ENCODE assay signal across 8 cellular contexts in the genomic region with DNA sequence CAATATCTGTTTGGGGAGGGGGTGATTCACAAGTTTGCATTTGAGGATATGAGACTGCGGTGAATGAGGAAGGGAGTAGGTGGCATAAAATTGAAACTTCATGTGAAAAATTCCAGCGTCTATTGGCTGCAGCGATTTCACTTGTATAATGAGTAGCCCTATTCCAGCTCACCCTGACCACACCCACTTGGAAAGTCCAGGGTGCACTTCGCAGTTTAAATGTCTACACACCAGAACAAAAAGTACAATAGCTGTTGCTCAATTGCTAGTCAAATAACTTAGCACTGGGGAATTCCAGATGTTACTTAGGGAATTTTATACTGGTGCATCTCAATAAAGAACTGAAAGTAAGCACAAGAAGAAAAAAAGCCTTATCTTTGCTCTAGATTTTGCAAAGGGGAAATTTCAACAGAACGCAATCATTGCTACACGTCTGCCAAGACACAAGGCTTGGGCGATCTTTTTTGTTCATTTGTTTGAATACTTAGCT. TPM values are rescaled to one million over a fixed set of nuclear protein-coding genes. Genes with fewer than 3 reads are reported as not detected.
A peak's percentile ranks its signal among the peaks of the same experiment; 100 is the strongest.
DNase-seq lines count a peak whose midpoint lies in the region; ATAC-seq and TF ChIP-seq lines count a peak whose summit lies in the region.

No MANE protein-coding gene starts in this region.

- peaks cover 86% of the 10 kb centered on the region for H3K36me3 Mint-ChIP-seq in activated T-cell treated with anti-CD3 and anti-CD28 coated beads, Interleukin-2, amount 50 U/mL, for 4 hours (ENCODE audit: insufficient read depth)

- ATAC-seq in GM19467 (IDR thresholded peaks at IDR 0.05; ENCODE audit: unreplicated experiment) (peak; percentile 33), heart right ventricle (peak; percentile 81 to 94 (median 86))
- ATAC-seq in activated T-cell treated with anti-CD3 and anti-CD28 coated beads, Interleukin-2, amount 50 U/mL, for 4 hours, result peak; percentile 67 to 72

- WGBS in heart right ventricle, 2 donors, result 30 to 53% methylated on average over 7 of the region's 7 CpGs

- no peaks in the 10 kb centered on the region for H3K9me3 Mint-ChIP-seq in activated T-cell treated with anti-CD3 and anti-CD28 coated beads, Interleukin-2, amount 50 U/mL, for 4 hours

- no peaks in the 10 kb centered on the region for H3K9me3 ChIP-seq in heart right ventricle

- peak overlapping the region; percentile 92 for H3K4me3 Mint-ChIP-seq in activated T-cell treated with anti-CD3 and anti-CD28 coated beads, Interleukin-2, amount 50 U/mL, for 4 hours

- peak overlapping the region in 7 of 10 donors; percentile 7 to 83 (median 44) for H3K27ac ChIP-seq in heart right ventricle

- peak; percentile 93 for DNase-seq in AG09309 (ENCODE audit: low read depth)
- DNase-seq in M059J (ENCODE audit: low read depth), result peak; percentile 40
- DNase-seq in activated T-cell treated with anti-CD3 and anti-CD28 coated beads, Interleukin-2, amount 50 U/mL, for 4 hours, result peak; percentile 75
- peak in 1 of 2 donors; percentile 65 for DNase-seq in heart right ventricle
- peak; percentile 83 for DNase-seq in stimulated activated CD4-positive, alpha-beta T cell treated with anti-CD3 and anti-CD28 coated beads, Interleukin-2, amount 100 ng/mL, for 4 hours (ENCODE audit: low read depth)
- no peak for DNase-seq in NCI-H1417 treated with DMSO at 0.1 percent for 48 hours (lab: John Stamatoyannopoulos, UW)
- no peak for DNase-seq in DMS53 treated with DMSO at 0.1 percent for 48 hours (lab: John Stamatoyannopoulos, UW; ENCODE audit: unreplicated experiment)

- TF ChIP-seq CTCF in AG09309 (IDR thresholded peaks at IDR 0.05; ENCODE audit: control insufficient read depth, insufficient read depth, low read depth, low read length, missing control alignments) (no peak), heart right ventricle (IDR thresholded peaks at IDR 0.05) (no peak)

- intact Hi-C loops in heart right ventricle (cut with DNase I), result loop anchor here in 4 of 10 donors (2.0 to 5.0 kb wide), 3 partner anchors 65 to 74 kb away; no protein-coding TSS in a partner anchor

- H3K4me3 ChIP-seq in AG09309 (ENCODE audit: control insufficient read depth, low read depth, low read length) (peak overlapping the region; percentile 23), heart right ventricle (peak overlapping the region in 6 of 10 donors; percentile 14 to 75 (median 25))

- H3K4me1 ChIP-seq in heart right ventricle, result peaks cover 0 to 77% (median 38%) of the 10 kb centered on the region in 9 donors

- no peaks in the 10 kb centered on the region for H3K27me3 Mint-ChIP-seq in activated T-cell treated with anti-CD3 and anti-CD28 coated beads, Interleukin-2, amount 50 U/mL, for 4 hours (ENCODE audit: low read depth)

- H3K4me1 Mint-ChIP-seq in activated T-cell treated with anti-CD3 and anti-CD28 coated beads, Interleukin-2, amount 50 U/mL, for 4 hours (ENCODE audit: low read depth), result peaks cover 43% of the 10 kb centered on the region

- H3K27me3 ChIP-seq in heart right ventricle, result no peaks in the 10 kb centered on the region

- peaks cover 0 to 66% (median 34%) of the 10 kb centered on the region in 9 donors for H3K36me3 ChIP-seq in heart right ventricle

RNA-seq across cellular contexts. Expression of gene TNFAIP3, which starts 6.3 kb away (rescaled TPM):
- 5.5 and 7.7 TPM in 2 replicates for total RNA-seq in M059J (2014; rRNA removed; shearing (Covaris generic))
- 100 to 1,000 TPM; 254 to 441 (median 334) TPM for total RNA-seq in activated T-cell treated with anti-CD3 and anti-CD28 coated beads, Interleukin-2, amount 50 U/mL, for 4 hours
- total RNA-seq in heart right ventricle, result 10 to 100 TPM in 5 of 10 donors, 1 to 10 TPM in 5; 3.2 to 33.3 (median 9.6) TPM
- polyA plus RNA-seq in heart right ventricle, result 1 to 10 TPM; 2.9 to 4.5 TPM

Comparison
In these comparisons a context has a peak if more than half of its experiments do, and no peak if none do; other contexts are left out.
1. DNase-seq: peak in AG09309 (single experiment), M059J (single experiment), activated T-cell treated with anti-CD3 and anti-CD28 coated beads, Interleukin-2, amount 50 U/mL, for 4 hours (single experiment) and stimulated activated CD4-positive, alpha-beta T cell treated with anti-CD3 and anti-CD28 coated beads, Interleukin-2, amount 100 ng/mL, for 4 hours (single experiment); none in NCI-H1417 treated with DMSO at 0.1 percent for 48 hours (single experiment) and DMS53 treated with DMSO at 0.1 percent for 48 hours (single experiment).
2. ATAC-seq: peak in every context shown above with its lines; median percentile 86 in heart right ventricle; 70 in activated T-cell treated with anti-CD3 and anti-CD28 coated beads, Interleukin-2, amount 50 U/mL, for 4 hours; 33 in GM19467.
3. RNA of gene TNFAIP3, which starts 6.3 kb away (total RNA-seq): 254 to 441 TPM in activated T-cell treated with anti-CD3 and anti-CD28 coated beads, Interleukin-2, amount 50 U/mL, for 4 hours; 3.2 to 33.3 TPM in heart right ventricle and 5.5 to 7.7 TPM in M059J; every median in the first group is over 4 times any median in the second.